ENCODE assay signal across 15 cellular contexts in genomic region chr16:80387308-80387921, GRCh38.
"Had no signal": no experiment of that assay in that cellular context is flagged by ENCODE, and none has a peak within 500 bp of the region (broad histone marks: within the 10 kb centered on the region; RNA-seq: fewer than 3 reads in every experiment).

No MANE protein-coding gene starts in this region.

- H3K27ac ChIP-seq: ascending aorta, dorsolateral prefrontal cortex, epithelial cell of prostate had no signal

- H3K36me3 ChIP-seq: ascending aorta had no signal

- H3K9me3 ChIP-seq: ascending aorta had no signal

- ATAC-seq: left ventricle myocardium superior had no signal

- H3K27me3 ChIP-seq: ascending aorta had no signal

- DNase-seq: activated CD4-positive, alpha-beta T cell treated with anti-CD3 and anti-CD28 coated beads, Interleukin-2, amount 50 U/mL, for 1 hour; activated CD4-positive, CD25-positive, alpha-beta regulatory T cell treated with anti-CD3 and anti-CD28 coated beads, Interleukin-2, amount 50 U/mL, for 72 hours; activated CD8-positive, alpha-beta memory T cell treated with anti-CD3 and anti-CD28 coated beads for 24 hours; activated CD8-positive, alpha-beta memory T cell treated with anti-CD3 and anti-CD28 coated beads, Interleukin-2, amount 50 U/mL, for 48 hours; activated effector memory CD4-positive, alpha-beta T cell treated with anti-CD3 and anti-CD28 coated beads, Interleukin-2, amount 50 U/mL, for 16 hours; activated T-cell treated with anti-CD3 and anti-CD28 coated beads, Interleukin-2, amount 50 U/mL, for 48 hours; dorsolateral prefrontal cortex; foreskin fibroblast; hippocampal formation; kidney; left ventricle myocardium superior; stimulated activated naive CD4-positive, alpha-beta T cell; T-helper 1 cell had no signal

- H3K4me3 ChIP-seq: ascending aorta, dorsolateral prefrontal cortex had no signal
